ENCODE assay signal across 8 cellular contexts in the genomic region with DNA sequence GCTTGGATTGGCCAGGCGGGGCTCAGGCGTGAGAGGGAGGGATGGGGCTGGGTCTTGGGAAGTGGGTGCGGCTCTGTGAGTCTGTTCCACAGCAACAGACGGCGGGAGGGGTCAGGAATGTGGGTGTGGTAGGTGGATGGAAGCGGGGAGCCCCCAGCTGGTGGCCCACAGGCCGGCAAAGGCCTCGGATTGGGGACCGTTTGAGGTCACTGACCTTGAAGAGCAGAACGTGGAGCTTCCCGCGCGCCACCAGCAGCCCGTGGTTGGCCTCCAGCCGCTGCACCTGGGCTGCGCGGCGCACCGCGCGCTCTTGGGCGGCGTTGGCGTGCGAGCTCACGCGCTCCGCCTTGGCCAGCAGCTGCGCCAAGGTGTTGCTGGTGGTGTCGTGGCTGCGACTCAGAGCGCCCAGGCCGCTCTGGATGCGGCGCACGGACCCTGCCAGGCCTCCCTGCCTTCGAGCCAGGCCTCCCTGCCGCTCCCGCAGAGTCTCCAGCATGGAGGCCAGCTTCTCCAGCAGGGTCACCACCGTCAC. TPM values are rescaled to one million over a fixed set of nuclear protein-coding genes. Genes with fewer than 3 reads are reported as not detected.
DNase-seq lines count a peak whose midpoint lies in the region; ATAC-seq and TF ChIP-seq lines count a peak whose summit lies in the region.

No MANE protein-coding gene starts in this region.

- TF ChIP-seq CTCF in neural crest cell (conservative IDR thresholded peaks at IDR 0.05) = no peak

- peak overlapping the region; percentile 70 for H3K4me3 Mint-ChIP-seq in activated CD4-positive, alpha-beta memory T cell treated with anti-CD3 and anti-CD28 coated beads, Interleukin-2, amount 10 ng/mL, durations not matched to agents 7 days and 5 days
- peak overlapping the region; percentile 84 for H3K4me3 Mint-ChIP-seq in neural crest cell

- peaks cover 9% of the 10 kb centered on the region for H3K27me3 Mint-ChIP-seq in activated CD4-positive, alpha-beta memory T cell treated with anti-CD3 and anti-CD28 coated beads, Interleukin-2, amount 10 ng/mL, durations not matched to agents 7 days and 5 days
- H3K27me3 Mint-ChIP-seq in neural crest cell (ENCODE audit: low read depth) = peaks cover 29% of the 10 kb centered on the region

- no peak for DNase-seq in activated CD4-positive, CD25-positive, alpha-beta regulatory T cell (lab: John Stamatoyannopoulos, UW)
- DNase-seq in activated CD4-positive, alpha-beta memory T cell treated with anti-CD3 and anti-CD28 coated beads, Interleukin-2, amount 10 ng/mL, durations not matched to agents 7 days and 5 days = peak; percentile 55
- DNase-seq in fibroblast of gingiva (ENCODE audit: low read depth) = peak; percentile 95
- DNase-seq in neural crest cell (ENCODE audit: low read depth, low spot score) = peak; percentile 30
- DNase-seq in NCI-H446 treated with DMSO at 0.1 percent for 48 hours (lab: John Stamatoyannopoulos, UW) = no peak
- DNase-seq in DMS153 treated with DMSO at 0.1 percent for 48 hours (lab: John Stamatoyannopoulos, UW; ENCODE audit: unreplicated experiment) = no peak

- H3K4me1 Mint-ChIP-seq in activated CD4-positive, alpha-beta memory T cell treated with anti-CD3 and anti-CD28 coated beads, Interleukin-2, amount 10 ng/mL, durations not matched to agents 7 days and 5 days = peaks cover 48% of the 10 kb centered on the region
- H3K4me1 Mint-ChIP-seq in neural crest cell = peaks cover 38% of the 10 kb centered on the region

- H3K36me3 Mint-ChIP-seq in activated CD4-positive, alpha-beta memory T cell treated with anti-CD3 and anti-CD28 coated beads, Interleukin-2, amount 10 ng/mL, durations not matched to agents 7 days and 5 days (ENCODE audit: low read depth) = no peaks in the 10 kb centered on the region
- no peaks in the 10 kb centered on the region for H3K36me3 Mint-ChIP-seq in neural crest cell (ENCODE audit: low read depth)

- H3K27ac Mint-ChIP-seq in activated CD4-positive, alpha-beta memory T cell treated with anti-CD3 and anti-CD28 coated beads, Interleukin-2, amount 10 ng/mL, durations not matched to agents 7 days and 5 days = peak overlapping the region; percentile 93
- no peak overlapping the region for H3K27ac Mint-ChIP-seq in neural crest cell (ENCODE audit: unreplicated experiment)

- POLR2A ChIA-PET in activated CD4-positive, alpha-beta memory T cell treated with anti-CD3 and anti-CD28 coated beads, Interleukin-2, amount 10 ng/mL, durations not matched to agents 7 days and 5 days (lab: Charles Lee) = interaction anchor here (0.7 to 2.4 kb wide), 18 partner anchors 14 to 630 kb away, joined by 3 to 12 read pairs (median 5); a partner anchor contains a TSS

- peak; percentile 36 to 37 for ATAC-seq in activated CD4-positive, CD25-positive, alpha-beta regulatory T cell treated with anti-CD3 and anti-CD28 coated beads, Interleukin-2, amount 50 U/mL, for 24 hours
- ATAC-seq in HG02938 (IDR thresholded peaks at IDR 0.05; ENCODE audit: unreplicated experiment) = peak; percentile 35

- no peaks in the 10 kb centered on the region for H3K9me3 Mint-ChIP-seq in activated CD4-positive, alpha-beta memory T cell treated with anti-CD3 and anti-CD28 coated beads, Interleukin-2, amount 10 ng/mL, durations not matched to agents 7 days and 5 days
- no peaks in the 10 kb centered on the region for H3K9me3 Mint-ChIP-seq in neural crest cell

- CTCF ChIA-PET in activated CD4-positive, alpha-beta memory T cell treated with anti-CD3 and anti-CD28 coated beads, Interleukin-2, amount 10 ng/mL, durations not matched to agents 7 days and 5 days (lab: Charles Lee) = interaction anchor here (0.8 to 5.0 kb wide), 9 partner anchors 18 to 85 kb away, joined by 3 to 54 read pairs (median 3); a partner anchor contains a TSS

RNA-seq across cellular contexts. Expression of a gene that starts 0.4 kb away (rescaled TPM):
- 10 to 100 TPM; 12.1 to 13.2 TPM for total RNA-seq in activated CD4-positive, alpha-beta memory T cell treated with anti-CD3 and anti-CD28 coated beads, Interleukin-2, amount 10 ng/mL, durations not matched to agents 7 days and 5 days
- total RNA-seq in neural crest cell = 5.8 and 9.9 TPM in 2 replicates

Comparison
In these comparisons a context has a peak if more than half of its experiments do, and no peak if none do; other contexts are left out.
1. DNase-seq: peak in activated CD4-positive, alpha-beta memory T cell treated with anti-CD3 and anti-CD28 coated beads, Interleukin-2, amount 10 ng/mL, durations not matched to agents 7 days and 5 days (single experiment), fibroblast of gingiva (single experiment) and neural crest cell (single experiment); none in activated CD4-positive, CD25-positive, alpha-beta regulatory T cell (0 of 4), NCI-H446 treated with DMSO at 0.1 percent for 48 hours (single experiment) and DMS153 treated with DMSO at 0.1 percent for 48 hours (single experiment).